Comparison of ENCODE assay signal across 20 cellular contexts in genomic region chr3:128541246-128541645, GRCh38. TPM values are rescaled to one million over a fixed set of nuclear protein-coding genes. Genes with fewer than 3 reads are reported as not detected.
"Had no signal": no experiment of that assay in that cellular context is flagged by ENCODE, and none has a peak within 500 bp of the region (broad histone marks: within the 10 kb centered on the region; RNA-seq: fewer than 3 reads in every experiment).

No MANE protein-coding gene starts in this region.

- H3K4me1 Mint-ChIP-seq: memory B cell had no signal

- H3K4me3 Mint-ChIP-seq: dendritic cell treated with granulocyte-macrophage colony-stimulating factor and Interleukin-4, amounts not matched to agents 40 ng/mL and 50 ng/mL, for 4 days; memory B cell had no signal

- H3K27ac Mint-ChIP-seq: dendritic cell treated with granulocyte-macrophage colony-stimulating factor and Interleukin-4, amounts not matched to agents 40 ng/mL and 50 ng/mL, for 4 days; memory B cell had no signal

- H3K36me3 Mint-ChIP-seq: memory B cell had no signal

- H3K36me3 ChIP-seq: colonic mucosa, esophagus squamous epithelium, gastrocnemius medialis, heart right ventricle, left lung had no signal

- ATAC-seq: gastrocnemius medialis, heart right ventricle, left cardiac atrium, left lung, left ventricle myocardium superior had no signal

- H3K27me3 ChIP-seq: colonic mucosa, gastrocnemius medialis, left lung had no signal

- H3K4me3 ChIP-seq: colonic mucosa, esophagus squamous epithelium, gastrocnemius medialis, heart right ventricle, left lung, lung had no signal

- H3K27me3 Mint-ChIP-seq: dendritic cell treated with granulocyte-macrophage colony-stimulating factor and Interleukin-4, amounts not matched to agents 40 ng/mL and 50 ng/mL, for 4 days had no signal

- H3K27ac ChIP-seq: colonic mucosa, esophagus squamous epithelium, gastrocnemius medialis, heart right ventricle, left lung had no signal

- DNase-seq: colonic mucosa; cortex of kidney; effector CD4-positive, alpha-beta T cell; effector memory CD4-positive, alpha-beta T cell; esophagus squamous epithelium; foreskin fibroblast; foreskin melanocyte; gastrocnemius medialis; glutamatergic neuron; heart right ventricle; hippocampal formation; left cardiac atrium; left lung; left ventricle myocardium superior; mammary epithelial cell; mesendoderm; midbrain had no signal

- H3K9me3 ChIP-seq: colonic mucosa, gastrocnemius medialis had no signal

- H3K4me1 ChIP-seq: colonic mucosa, esophagus squamous epithelium, gastrocnemius medialis, left lung had no signal

RNA-seq across cellular contexts. Expression of gene GATA2, which starts 48.2 kb away (rescaled TPM):
- total RNA-seq: mammary epithelial cell had no signal
